Comparison of ENCODE assay signal across 8 cellular contexts in the genomic region with DNA sequence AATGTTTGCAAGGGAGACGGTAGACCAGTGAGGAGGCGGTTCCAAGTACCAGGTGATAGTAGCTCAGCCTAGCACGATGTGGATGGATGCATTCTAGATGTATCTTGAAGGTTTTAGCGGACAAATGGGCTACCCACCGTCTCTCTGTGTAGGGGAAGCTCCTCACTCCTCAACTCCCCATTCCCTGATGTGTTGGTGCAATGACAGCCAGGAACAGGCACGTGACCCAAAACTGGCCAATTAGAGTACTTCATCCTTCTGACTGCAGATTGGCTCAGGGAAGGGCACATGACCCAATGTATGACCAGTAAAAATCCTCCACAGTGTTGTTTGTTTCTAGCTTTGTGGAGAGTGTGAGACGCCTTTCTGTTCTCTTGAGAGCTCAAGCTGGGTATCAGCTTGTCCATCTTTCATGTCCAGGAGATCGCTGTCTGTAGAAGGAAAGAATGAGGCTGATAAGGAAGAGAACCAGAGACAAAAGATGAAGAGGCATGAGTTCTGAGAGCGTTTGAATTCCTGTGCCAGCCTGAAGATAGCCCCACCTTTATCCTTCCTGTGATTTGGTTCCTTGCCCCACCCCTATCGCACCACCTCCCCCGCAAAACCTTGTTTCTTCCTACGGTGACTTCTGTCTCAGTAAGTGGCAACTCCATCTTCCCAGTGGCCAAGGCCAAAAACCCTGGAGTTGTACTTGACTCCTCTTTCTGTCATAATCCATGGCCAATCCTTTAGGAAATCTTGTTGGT. TPM values are rescaled to one million over a fixed set of nuclear protein-coding genes. Genes with fewer than 3 reads are reported as not detected.
A peak's percentile ranks its signal among the peaks of the same experiment; 100 is the strongest.
DNase-seq lines count a peak whose midpoint lies in the region; ATAC-seq and TF ChIP-seq lines count a peak whose summit lies in the region.

No MANE protein-coding gene starts in this region.

- peak; percentile 57 for TF ChIP-seq POLR2A in right lobe of liver (IDR thresholded peaks at IDR 0.05)

- CTCF ChIA-PET in HEK293 (lab: Yijun Ruan, JAX), result interaction anchor here (0.6 to 1.1 kb wide), 3 partner anchors 12 to 769 kb away, joined by 3 to 6 read pairs (median 3); no protein-coding TSS in a partner anchor

- ATAC-seq in right lobe of liver, result peak; percentile 27 to 57 (median 50)

- H3K4me3 ChIP-seq in HEK293 (ENCODE audit: low read depth, low read length), result peak overlapping the region; percentile 23
- peak overlapping the region; percentile 35 for H3K4me3 ChIP-seq in endocrine pancreas (ENCODE audit: control insufficient read depth, insufficient read depth, low read length)
- peak overlapping the region; percentile 2 to 30 (median 13) for H3K4me3 ChIP-seq in right lobe of liver

- POLR2A ChIA-PET in HEK293 (lab: Yijun Ruan, JAX), result interaction anchor here (0.5 to 13.9 kb wide), 13 partner anchors 13 to 261 kb away, joined by 3 to 394 read pairs (median 4); partner anchors contain the start of genes AURKB, CTC1, HES7 and SLC25A35

- H3K4me1 ChIP-seq in HEK293 (ENCODE audit: control insufficient read depth, insufficient read depth, low read length), result peaks cover 13% of the 10 kb centered on the region
- no peaks in the 10 kb centered on the region for H3K4me1 ChIP-seq in endocrine pancreas (ENCODE audit: control insufficient read depth, insufficient read depth, low read length)
- H3K4me1 ChIP-seq in right lobe of liver, result peaks cover 0 to 20% (median 3%) of the 10 kb centered on the region in 4 donors

- no peak overlapping the region for H3K9ac ChIP-seq in endocrine pancreas (ENCODE audit: control insufficient read depth, insufficient read depth, low read length)

- WGBS in right lobe of liver (ENCODE audit: insufficient coverage, low coverage, low lambda C conversion rate, missing lambda C conversion rate), result 9% methylated on average over 11 of the region's 12 CpGs

- TF ChIP-seq CTCF in HEK293 (tag by site-specific recombination; IDR thresholded peaks at IDR 0.05), result no peak
- no peak for TF ChIP-seq CTCF in right lobe of liver (IDR thresholded peaks at IDR 0.05)

- H3K36me3 ChIP-seq in HEK293 (ENCODE audit: control insufficient read depth in 2 of 2, insufficient read depth in 1 of 2, low read length in 2 of 2), result no peaks in the 10 kb centered on the region
- no peaks in the 10 kb centered on the region for H3K36me3 ChIP-seq in endocrine pancreas (ENCODE audit: control insufficient read depth, insufficient read depth, low read length)
- H3K36me3 ChIP-seq in right lobe of liver, result no peaks in the 10 kb centered on the region

- H3K9me3 ChIP-seq in HEK293 (ENCODE audit: control insufficient read depth, insufficient read depth, low read depth, low read length), result no peaks in the 10 kb centered on the region
- no peaks in the 10 kb centered on the region for H3K9me3 ChIP-seq in endocrine pancreas (ENCODE audit: control insufficient read depth, low read length)
- H3K9me3 ChIP-seq in right lobe of liver, result no peaks in the 10 kb centered on the region

- DNase-seq in DMS153 treated with DMSO at 0.1 percent for 48 hours (lab: John Stamatoyannopoulos, UW; ENCODE audit: unreplicated experiment) (peak; percentile 58), NCI-H2227 (lab: John Stamatoyannopoulos, UW; ENCODE audit: unreplicated experiment) (peak; percentile 91), right lobe of liver (peak; percentile 52 to 83 (median 68)), DMS79 treated with DMSO at 0.1 percent for 48 hours (lab: John Stamatoyannopoulos, UW) (no peak)
- peak; percentile 76 for DNase-seq in activated CD4-positive, alpha-beta T cell treated with anti-CD3 and anti-CD28 coated beads for 48 hours
- DNase-seq in stimulated activated naive CD4-positive, alpha-beta T cell treated with Interleukin-2 at 50 U/mL for 16 hours (lab: John Stamatoyannopoulos, UW), result peak; percentile 39

- intact Hi-C loops in right lobe of liver (cut with DNase I), result no loop called here

- H3K27me3 ChIP-seq in endocrine pancreas (ENCODE audit: control insufficient read depth, insufficient read depth, low read length), result no peaks in the 10 kb centered on the region
- H3K27me3 ChIP-seq in right lobe of liver, result no peaks in the 10 kb centered on the region

- peak overlapping the region; percentile 54 for H3K27ac ChIP-seq in HEK293 (ENCODE audit: extremely low read depth, low read depth, low read length)
- peak overlapping the region; percentile 35 to 51 (median 42) for H3K27ac ChIP-seq in right lobe of liver

TF ChIP-seq in HEK293, 187 proteins besides CTCF, POLR2A, EP300 and RAD21 (continues in another document):
- TF ChIP-seq ZNF629 (tag by site-specific recombination; IDR thresholded peaks at IDR 0.05) (peak; percentile 48), SALL2 (tag by site-specific recombination; IDR thresholded peaks at IDR 0.05; ENCODE audit: borderline replicate concordance) (no peak), MYNN (tag by site-specific recombination; IDR thresholded peaks at IDR 0.05; ENCODE audit: borderline replicate concordance) (no peak), TRIM28 (IDR thresholded peaks at IDR 0.05; ENCODE audit: borderline replicate concordance, low read length) (peak; percentile 48; the same call in 1 of the 2 replicates), ZBTB8A (tag by site-specific recombination; IDR thresholded peaks at IDR 0.05) (0 out of 2 replicates have a peak, but pooled peaks have one; percentile 26), KLF17 (tag by site-specific recombination; IDR thresholded peaks at IDR 0.05) (0 out of 2 replicates have a peak, but pooled peaks have one; percentile 28), ZNF704 (tag by site-specific recombination; IDR thresholded peaks at IDR 0.05) (no peak), ZNF692 (tag by site-specific recombination; IDR thresholded peaks at IDR 0.05) (0 out of 2 replicates have a peak, but pooled peaks have one; percentile 26), ZNF501 (tag by site-specific recombination; IDR thresholded peaks at IDR 0.05) (peak; percentile 65; the same call in 1 of the 2 replicates), SP2 (tag by site-specific recombination; IDR thresholded peaks at IDR 0.05) (peak; percentile 76), ZSCAN30 (tag by site-specific recombination; IDR thresholded peaks at IDR 0.05) (no peak)
- TF ChIP-seq, protein P1, sequence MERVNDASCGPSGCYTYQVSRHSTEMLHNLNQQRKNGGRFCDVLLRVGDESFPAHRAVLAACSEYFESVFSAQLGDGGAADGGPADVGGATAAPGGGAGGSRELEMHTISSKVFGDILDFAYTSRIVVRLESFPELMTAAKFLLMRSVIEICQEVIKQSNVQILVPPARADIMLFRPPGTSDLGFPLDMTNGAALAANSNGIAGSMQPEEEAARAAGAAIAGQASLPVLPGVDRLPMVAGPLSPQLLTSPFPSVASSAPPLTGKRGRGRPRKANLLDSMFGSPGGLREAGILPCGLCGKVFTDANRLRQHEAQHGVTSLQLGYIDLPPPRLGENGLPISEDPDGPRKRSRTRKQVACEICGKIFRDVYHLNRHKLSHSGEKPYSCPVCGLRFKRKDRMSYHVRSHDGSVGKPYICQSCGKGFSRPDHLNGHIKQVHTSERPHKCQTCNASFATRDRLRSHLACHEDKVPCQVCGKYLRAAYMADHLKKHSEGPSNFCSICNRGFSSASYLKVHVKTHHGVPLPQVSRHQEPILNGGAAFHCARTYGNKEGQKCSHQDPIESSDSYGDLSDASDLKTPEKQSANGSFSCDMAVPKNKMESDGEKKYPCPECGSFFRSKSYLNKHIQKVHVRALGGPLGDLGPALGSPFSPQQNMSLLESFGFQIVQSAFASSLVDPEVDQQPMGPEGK (tag by site-specific recombination; IDR thresholded peaks at IDR 0.05), result peak; percentile 55; the same call in 1 of the 2 replicates

RNA-seq across cellular contexts. Expression of gene BORCS6, which starts 2.3 kb away (rescaled TPM):
- total RNA-seq in right lobe of liver, result 1 to 10 TPM; 3.1 to 5.3 (median 4.2) TPM

RNA-seq across cellular contexts. Expression of gene TMEM107, which starts 16.1 kb away (rescaled TPM):
- 1 to 10 TPM; 2.3 to 5.0 (median 3.4) TPM for total RNA-seq in right lobe of liver

RNA-seq across cellular contexts. Expression of gene AURKB, which starts 18.1 kb away (rescaled TPM):
- 1 to 10 TPM in 4 of 6 experiments, under 1 TPM in 2; 0.26 to 3.9 (median 1.5) TPM for total RNA-seq in right lobe of liver

RNA-seq across cellular contexts. Expression of gene VAMP2, which starts 29.5 kb away (rescaled TPM):
- 10 to 100 TPM in 4 of 6 experiments, 1 to 10 TPM in 2; 4.4 to 18.6 (median 13.2) TPM for total RNA-seq in right lobe of liver

RNA-seq across cellular contexts. Expression of gene PER1, which starts 40.0 kb away (rescaled TPM):
- total RNA-seq in right lobe of liver, result 100 to 1,000 TPM in 1 of 6 experiments, 10 to 100 TPM in 5; 25.7 to 118 (median 55.2) TPM
